Comparison of ENCODE assay signal across 16 cellular contexts in genomic region chr14:52020866-52021717, GRCh38. TPM values are rescaled to one million over a fixed set of nuclear protein-coding genes. Genes with fewer than 3 reads are reported as not detected.
DNase-seq lines count a peak whose midpoint lies in the region; ATAC-seq, FAIRE-seq and TF ChIP-seq lines count a peak whose summit lies in the region.
"Had no signal": no experiment of that assay in that cellular context is flagged by ENCODE, and none has a peak within 500 bp of the region (broad histone marks: within the 10 kb centered on the region; RNA-seq: fewer than 3 reads in every experiment).

No MANE protein-coding gene starts in this region.

- no peak overlapping the region for H3K27ac Mint-ChIP-seq in CD4-positive, alpha-beta T cell

- peak overlapping the region; percentile 7 for H3K27ac ChIP-seq in HUES48 (ENCODE audit: low read depth, low read length)
- H3K27ac ChIP-seq in K562 (ENCODE audit: extremely low read depth, low read depth, low read length) = peak overlapping the region; percentile 42; the same call in 2 of the 3 replicates
- peak overlapping the region; percentile 75 to 83 for H3K27ac ChIP-seq in mucosa of rectum (ENCODE audit: low read depth in 2 of 2, low read length in 2 of 2)
- no peak overlapping the region for H3K27ac ChIP-seq in CD4-positive, alpha-beta T cell (ENCODE audit: low read depth, low read length)
- H3K27ac ChIP-seq: body of pancreas, suprapubic skin had no signal

- no peak for TF ChIP-seq RAD21 in K562 (CRISPR knock-in tag; conservative IDR thresholded peaks at IDR 0.05 in 1 of 2, IDR thresholded peaks at IDR 0.05 in 1 of 2)

- peak; percentile 9 to 61 (median 33) for DNase-seq in K562 (ENCODE audit: extremely low read depth in 1 of 4, low spot score in 3 of 4)
- DNase-seq in CD4-positive, alpha-beta T cell = no peak
- DNase-seq in inferior parietal cortex (ENCODE audit: extremely low spot score) = no peak
- no peak for DNase-seq in MV-4-11 (lab: John Stamatoyannopoulos, UW)
- DNase-seq: body of pancreas, C1 segment of cervical spinal cord, MM.1S, NCI-H446, T-helper 9 cell had no signal

- peak overlapping the region; percentile 84 for H2AFZ ChIP-seq in K562 (ENCODE audit: low read depth, low read length)

- intact Hi-C loops in K562 (cut with micrococcal nuclease) = no loop called here
- intact Hi-C loops in CD4-positive, alpha-beta T cell (cut with DNase I, micrococcal nuclease) = no loop called here

- H3K27me3 ChIP-seq in HUES48 (ENCODE audit: control insufficient read depth, insufficient read depth, low read length) (no peaks in the 10 kb centered on the region), K562 (ENCODE audit: control insufficient read depth in 2 of 2, insufficient read depth in 2 of 2, low read length in 2 of 2) (no peaks in the 10 kb centered on the region), mucosa of rectum (ENCODE audit: control insufficient read depth in 2 of 2, insufficient read depth in 2 of 2, low read length in 2 of 2) (no peaks in the 10 kb centered on the region)
- H3K27me3 ChIP-seq in CD4-positive, alpha-beta T cell (ENCODE audit: control insufficient read depth, insufficient read depth, low read length) = no peaks in the 10 kb centered on the region
- H3K27me3 ChIP-seq: body of pancreas, suprapubic skin had no signal

- H3K9ac ChIP-seq in HUES48 (ENCODE audit: low read depth, low read length) = no peak overlapping the region
- no peak overlapping the region for H3K9ac ChIP-seq in K562 (ENCODE audit: insufficient read depth in 1 of 2, low read depth in 2 of 2, low read length in 2 of 2)
- H3K9ac ChIP-seq in mucosa of rectum (ENCODE audit: low read depth in 1 of 2, low read length in 2 of 2) = no peak overlapping the region

- no peaks in the 10 kb centered on the region for H3K36me3 Mint-ChIP-seq in CD4-positive, alpha-beta T cell (ENCODE audit: low read depth)

- peaks cover 26% of the 10 kb centered on the region for H3K4me1 Mint-ChIP-seq in CD4-positive, alpha-beta T cell (ENCODE audit: low read depth)

- peak; percentile 64 for FAIRE-seq in K562 (lab: Jason Lieb, UNC)
- FAIRE-seq: G401.6, RCC 7860 had no signal

- H3K79me2 ChIP-seq in K562 (ENCODE audit: control insufficient read depth, insufficient read depth, low read length) = no peaks in the 10 kb centered on the region

- TF ChIP-seq CTCF in K562 (IDR thresholded peaks at IDR 0.05 in 2 of 3, conservative IDR thresholded peaks at IDR 0.05 in 1 of 3; ENCODE audit: insufficient read depth in 2 of 3, low read depth in 1 of 3, low read length in 3 of 3) = no peak
- TF ChIP-seq CTCF in CD4-positive, alpha-beta T cell (IDR thresholded peaks at IDR 0.05) = no peak

- no peak for TF ChIP-seq POLR2A in K562 (conservative IDR thresholded peaks at IDR 0.05)

- H4K20me1 ChIP-seq in K562 (replicated peaks; ENCODE audit: control insufficient read depth, insufficient read depth, low read length) = no peaks in the 10 kb centered on the region

- peak; percentile 49; the same call in 1 of the 2 replicates for TF ChIP-seq EP300 in K562 (IDR thresholded peaks at IDR 0.05; ENCODE audit: low read length)

- WGBS in K562 (ENCODE audit: insufficient coverage, low coverage, missing lambda C conversion rate) = 24% methylated on average over 7 of the region's 7 CpGs

- H3K4me1 ChIP-seq in HUES48 (ENCODE audit: control insufficient read depth, insufficient read depth, low read length) (peaks cover 22% of the 10 kb centered on the region), K562 (replicated peaks in 1 of 2; ENCODE audit: control insufficient read depth in 2 of 2, insufficient read depth in 2 of 2, low read length in 2 of 2) (peaks cover 0 to 12% of the 10 kb centered on the region in 2 experiments; a peak in 3 of 5 replicates), mucosa of rectum (ENCODE audit: control insufficient read depth in 2 of 2, insufficient read depth in 2 of 2, low read length in 2 of 2) (peaks cover 28 to 30% of the 10 kb centered on the region in 2 donors)

- CTCF ChIA-PET in K562 (lab: Yijun Ruan, JAX; ENCODE audit: low intra/inter-chr PET ratio) = no interaction called here
- CTCF ChIA-PET in CD4-positive, alpha-beta T cell (lab: Charles Lee) = no interaction called here

- H3K4me2 ChIP-seq in K562 (ENCODE audit: insufficient read depth, low read length) = peak overlapping the region; percentile 49

- peaks cover 6% of the 10 kb centered on the region for H3K27me3 Mint-ChIP-seq in CD4-positive, alpha-beta T cell

- no peaks in the 10 kb centered on the region for H3K9me1 ChIP-seq in K562 (ENCODE audit: control insufficient read depth, insufficient read depth, low read length)

- POLR2A ChIA-PET in K562 (lab: Yijun Ruan, JAX) = no interaction called here
- POLR2A ChIA-PET in CD4-positive, alpha-beta T cell (lab: Charles Lee) = no interaction called here

- no peaks in the 10 kb centered on the region for H3K9me3 Mint-ChIP-seq in CD4-positive, alpha-beta T cell

- H3K36me3 ChIP-seq in HUES48 (ENCODE audit: control insufficient read depth, insufficient read depth, low read length) = no peaks in the 10 kb centered on the region
- H3K36me3 ChIP-seq in K562 (ENCODE audit: control insufficient read depth, insufficient read depth, low read length) = no peaks in the 10 kb centered on the region
- H3K36me3 ChIP-seq in mucosa of rectum (ENCODE audit: control insufficient read depth in 2 of 2, insufficient read depth in 2 of 2, low read length in 2 of 2) = no peaks in the 10 kb centered on the region
- H3K36me3 ChIP-seq: suprapubic skin had no signal

- no peak overlapping the region for H3K4me3 Mint-ChIP-seq in CD4-positive, alpha-beta T cell

- H3K4me3 ChIP-seq in HUES48 (ENCODE audit: low read depth, low read length) = no peak overlapping the region
- no peak overlapping the region for H3K4me3 ChIP-seq in K562
- H3K4me3 ChIP-seq in mucosa of rectum (ENCODE audit: low read length in 2 of 2) = peak overlapping the region; percentile 2 to 23
- H3K4me3 ChIP-seq: body of pancreas, suprapubic skin had no signal

- in situ Hi-C loops in K562 (cut with MboI) = no loop called here

- BruUV-seq in K562 (replicated peaks; lab: Mats Ljungman, UMichigan) = no TSS peak

- H3K9me3 ChIP-seq in HUES48 (ENCODE audit: control insufficient read depth, insufficient read depth, low read length) = no peaks in the 10 kb centered on the region
- H3K9me3 ChIP-seq in K562 (replicated peaks; ENCODE audit: control insufficient read depth, insufficient read depth, low read depth, low read length) = no peaks in the 10 kb centered on the region
- H3K9me3 ChIP-seq in mucosa of rectum (ENCODE audit: control insufficient read depth in 2 of 2, low read length in 2 of 2) = no peaks in the 10 kb centered on the region
- no peaks in the 10 kb centered on the region for H3K9me3 ChIP-seq in CD4-positive, alpha-beta T cell (ENCODE audit: control insufficient read depth, low read length)
- H3K9me3 ChIP-seq: body of pancreas, suprapubic skin had no signal

- ATAC-seq in GM18498 (IDR thresholded peaks at IDR 0.05; ENCODE audit: unreplicated experiment) (peak; percentile 12), K562 (peak; percentile 88), HG03039 (IDR thresholded peaks at IDR 0.05; ENCODE audit: unreplicated experiment) (no peak)
- ATAC-seq in CD4-positive, alpha-beta T cell (ENCODE audit: poor library complexity) = no peak
- ATAC-seq: body of pancreas had no signal

RNA-seq across cellular contexts. Expression of gene RTRAF, which starts 31.7 kb away (rescaled TPM):
- 19.3 and 32.5 TPM in 2 replicates for total RNA-seq in K562 (2011; cell fraction: chromatin; rRNA removed; ENCODE audit: low replicate concordance)
- total RNA-seq in K562 (2011; cell fraction: nucleolus; rRNA removed) = 15.8 and 19.7 TPM in 2 replicates
- total RNA-seq in K562 (2011; cell fraction: nucleoplasm; rRNA removed) = 16.1 and 31.2 TPM in 2 replicates
- total RNA-seq in K562 (2014; rRNA removed) (127 and 155 TPM in 2 replicates), K562 (2014; rRNA removed; fragmentation: Illumina TruSeq; extraction: Trizol) (172 and 188 TPM in 2 replicates), K562 (2015; rRNA removed; fragmentation: Illumina TruSeq; extraction: Trizol) (185 and 204 TPM in 2 replicates), K562 (2021) (130 and 145 TPM in 2 replicates)
- polyA plus RNA-seq in K562 (2011; rRNA removed) (172 and 204 TPM in 2 replicates), K562 (2014; fragmentation: Illumina TruSeq; extraction: Trizol) (179 and 233 TPM in 2 replicates), K562 (2014; fragmentation: Nextera tagmentation; extraction: Ambion mirVana) (100 to 1,000 TPM; 140 to 150 TPM), K562 (2014; rRNA removed) (126 and 182 TPM in 2 replicates)
- 14.3 and 47.4 TPM in 2 replicates for polyA plus RNA-seq in K562 (2011; cell fraction: cytosol; rRNA removed)
- polyA plus RNA-seq in K562 (2011; cell fraction: nucleus; rRNA removed) = 45.0 and 62.5 TPM in 2 replicates
- 158 and 174 TPM in 2 replicates for polyA plus RNA-seq in K562 (2012)
- 119 and 128 TPM in 2 replicates for polyA minus RNA-seq in K562 (2011; rRNA and poly(A)+ RNA removed)
- polyA minus RNA-seq in K562 (2011; cell fraction: cytosol; rRNA and poly(A)+ RNA removed) = 105 and 114 TPM in 2 replicates
- 20.6 and 34.2 TPM in 2 replicates for polyA minus RNA-seq in K562 (2011; cell fraction: nucleus; rRNA and poly(A)+ RNA removed)
- 100 to 1,000 TPM; 155 to 157 TPM for total RNA-seq in CD4-positive, alpha-beta T cell

RNA-seq across cellular contexts. Expression of gene NID2, which starts 47.8 kb away (rescaled TPM):
- 0.62 and 2.0 TPM in 2 replicates for total RNA-seq in K562 (2011; cell fraction: chromatin; rRNA removed; ENCODE audit: low replicate concordance)
- total RNA-seq in K562 (2011; cell fraction: nucleolus; rRNA removed) = 0.13 TPM in 1 of 2 replicates, not detected in the other
- 0.69 TPM in 1 of 2 replicates, not detected in the other for total RNA-seq in K562 (2011; cell fraction: nucleoplasm; rRNA removed)
- total RNA-seq in K562 (2014; rRNA removed) (not detected in 2 replicates), K562 (2014; rRNA removed; fragmentation: Illumina TruSeq; extraction: Trizol) (0.22 and 0.45 TPM in 2 replicates), K562 (2015; rRNA removed; fragmentation: Illumina TruSeq; extraction: Trizol) (0.11 TPM in 1 of 2 replicates, not detected in the other), K562 (2021) (0.09 and 0.22 TPM in 2 replicates)
- polyA plus RNA-seq in K562 (2011; rRNA removed) (0.04 TPM in 1 of 2 replicates, not detected in the other), K562 (2014; fragmentation: Illumina TruSeq; extraction: Trizol) (0.45 TPM in 1 of 2 replicates, not detected in the other), K562 (2014; fragmentation: Nextera tagmentation; extraction: Ambion mirVana) (under 1 TPM; 0.10 to 0.29 TPM), K562 (2014; rRNA removed) (not detected in 2 replicates)
- polyA plus RNA-seq in K562 (2011; cell fraction: cytosol; rRNA removed) = 0.07 TPM in 1 of 2 replicates, not detected in the other
- polyA plus RNA-seq in K562 (2011; cell fraction: nucleus; rRNA removed) = 0.17 and 0.30 TPM in 2 replicates
- 0.29 TPM in 1 of 2 replicates, not detected in the other for polyA plus RNA-seq in K562 (2012)
- polyA minus RNA-seq in K562 (2011; rRNA and poly(A)+ RNA removed) = not detected in 2 replicates
- not detected in 2 replicates for polyA minus RNA-seq in K562 (2011; cell fraction: cytosol; rRNA and poly(A)+ RNA removed)
- 0.27 TPM in 1 of 2 replicates, not detected in the other for polyA minus RNA-seq in K562 (2011; cell fraction: nucleus; rRNA and poly(A)+ RNA removed)
- total RNA-seq in CD4-positive, alpha-beta T cell = under 1 TPM in 1 of 2 experiments, not detected in 1; 0.19 TPM

Comparison
In these comparisons a context has a peak if more than half of its experiments do, and no peak if none do; other contexts are left out.
1. ATAC-seq: peak in GM18498 (single experiment) and K562 (single experiment); none in CD4-positive, alpha-beta T cell (single experiment) and HG03039 (single experiment).
2. H3K4me3 ChIP-seq: peak in mucosa of rectum (2 of 2); none in HUES48 (single experiment) and K562 (single experiment).
3. DNase-seq: peak in K562 (4 of 4); none in CD4-positive, alpha-beta T cell (0 of 10), inferior parietal cortex (single experiment) and MV-4-11 (single experiment).